In genomic region chr6:5302995-5303622, GRCh38 we compare ENCODE assay signal across 9 cellular contexts. TPM values are rescaled to one million over a fixed set of nuclear protein-coding genes. Genes with fewer than 3 reads are reported as not detected.
DNase-seq lines count a peak whose midpoint lies in the region; ATAC-seq and TF ChIP-seq lines count a peak whose summit lies in the region.
"Had no signal": no experiment of that assay in that cellular context is flagged by ENCODE, and none has a peak within 500 bp of the region (broad histone marks: within the 10 kb centered on the region; RNA-seq: fewer than 3 reads in every experiment).

No MANE protein-coding gene starts in this region.

- peak overlapping the region; percentile 80 for H3K27ac Mint-ChIP-seq in T-helper 2 cell treated with Interferon-gamma antibody and Interleukin-4, amounts not matched to agents 5 μg/mL and 100 μg/mL, for 36 hours
- peak overlapping the region; percentile 68 for H3K27ac Mint-ChIP-seq in stimulated activated naive B cell treated with anti-CD40 and anti-IgM and Interleukin-4, amounts not matched to agents 10 μg/mL and 1 μg/mL and 100 μg/mL, for 72 hours

- no peak overlapping the region for H3K4me3 ChIP-seq in right lobe of liver

- TF ChIP-seq POLR2A in right lobe of liver (IDR thresholded peaks at IDR 0.05): no peak

- in situ Hi-C loops in T47D (cut with HindIII; ENCODE audit: low pct_unique_long_range_greater_than_20kb, low sequenced_read_pairs): no loop called here

- H3K27ac ChIP-seq in right lobe of liver: no peak overlapping the region
- H3K27ac ChIP-seq: neutrophil had no signal

- H3K36me3 Mint-ChIP-seq in T-helper 2 cell treated with Interferon-gamma antibody and Interleukin-4, amounts not matched to agents 5 μg/mL and 100 μg/mL, for 36 hours (ENCODE audit: low read depth): no peaks in the 10 kb centered on the region
- peaks cover 4 to 8% of the 10 kb centered on the region in 2 donors for H3K36me3 Mint-ChIP-seq in stimulated activated naive B cell treated with anti-CD40 and anti-IgM and Interleukin-4, amounts not matched to agents 10 μg/mL and 1 μg/mL and 100 μg/mL, for 72 hours

- WGBS in right lobe of liver (ENCODE audit: insufficient coverage, low coverage, low lambda C conversion rate, missing lambda C conversion rate): 34% methylated on average over 6 of the region's 10 CpGs

- peaks cover 37% of the 10 kb centered on the region for H3K4me1 Mint-ChIP-seq in T-helper 2 cell treated with Interferon-gamma antibody and Interleukin-4, amounts not matched to agents 5 μg/mL and 100 μg/mL, for 36 hours (ENCODE audit: low read depth)
- H3K4me1 Mint-ChIP-seq in stimulated activated naive B cell treated with anti-CD40 and anti-IgM and Interleukin-4, amounts not matched to agents 10 μg/mL and 1 μg/mL and 100 μg/mL, for 72 hours: peaks cover 33 to 37% of the 10 kb centered on the region in 2 donors

- intact Hi-C loops in right lobe of liver (cut with DNase I): loop anchor here (10.0 kb wide), 1 partner anchor 158 kb away; no protein-coding TSS in a partner anchor

- no peaks in the 10 kb centered on the region for H3K27me3 Mint-ChIP-seq in T-helper 2 cell treated with Interferon-gamma antibody and Interleukin-4, amounts not matched to agents 5 μg/mL and 100 μg/mL, for 36 hours (ENCODE audit: low read depth)
- H3K27me3 Mint-ChIP-seq in stimulated activated naive B cell treated with anti-CD40 and anti-IgM and Interleukin-4, amounts not matched to agents 10 μg/mL and 1 μg/mL and 100 μg/mL, for 72 hours: no peaks in the 10 kb centered on the region

- H3K4me3 Mint-ChIP-seq in T-helper 2 cell treated with Interferon-gamma antibody and Interleukin-4, amounts not matched to agents 5 μg/mL and 100 μg/mL, for 36 hours: peak overlapping the region; percentile 61
- H3K4me3 Mint-ChIP-seq in stimulated activated naive B cell treated with anti-CD40 and anti-IgM and Interleukin-4, amounts not matched to agents 10 μg/mL and 1 μg/mL and 100 μg/mL, for 72 hours: peak overlapping the region; percentile 62 to 71

- ATAC-seq in GM19397 (IDR thresholded peaks at IDR 0.05; ENCODE audit: unreplicated experiment): peak; percentile 58
- ATAC-seq in HG03460 (IDR thresholded peaks at IDR 0.05; ENCODE audit: unreplicated experiment): peak; percentile 73
- peak; percentile 99 for ATAC-seq in right lobe of liver
- ATAC-seq in stimulated activated naive B cell treated with anti-CD40 and anti-IgM and Interleukin-4, amounts not matched to agents 10 μg/mL and 1 μg/mL and 100 μg/mL, for 72 hours (replicated peaks): peak; percentile 65 to 68

- H3K4me1 ChIP-seq in right lobe of liver: peaks cover 0 to 14% (median 0%) of the 10 kb centered on the region in 4 donors

- H3K9me3 ChIP-seq in right lobe of liver: no peaks in the 10 kb centered on the region
- H3K9me3 ChIP-seq: neutrophil had no signal

- no peaks in the 10 kb centered on the region for H3K27me3 ChIP-seq in right lobe of liver
- H3K27me3 ChIP-seq: neutrophil had no signal

- DNase-seq in COR-L47 (lab: John Stamatoyannopoulos, UW) (peak; percentile 43), T47D (ENCODE audit: low read depth in 1 of 2, low spot score in 1 of 2) (peak; percentile 58 to 85), right lobe of liver (peak; percentile 65 to 80 (median 78)), anterior cingulate cortex (lab: John Stamatoyannopoulos, UW) (no peak)
- peak; percentile 31 for DNase-seq in T-helper 2 cell treated with Interferon-gamma antibody and Interleukin-4, amounts not matched to agents 5 μg/mL and 100 μg/mL, for 36 hours (ENCODE audit: low spot score)
- peak; percentile 34 for DNase-seq in stimulated activated naive B cell treated with anti-CD40 and anti-IgM and Interleukin-4, amounts not matched to agents 10 μg/mL and 1 μg/mL and 100 μg/mL, for 72 hours

- no peaks in the 10 kb centered on the region for H3K9me3 Mint-ChIP-seq in T-helper 2 cell treated with Interferon-gamma antibody and Interleukin-4, amounts not matched to agents 5 μg/mL and 100 μg/mL, for 36 hours
- no peaks in the 10 kb centered on the region for H3K9me3 Mint-ChIP-seq in stimulated activated naive B cell treated with anti-CD40 and anti-IgM and Interleukin-4, amounts not matched to agents 10 μg/mL and 1 μg/mL and 100 μg/mL, for 72 hours

- TF ChIP-seq CTCF in right lobe of liver (IDR thresholded peaks at IDR 0.05): peak; percentile 61 to 79 (median 74)

- no peaks in the 10 kb centered on the region for H3K36me3 ChIP-seq in right lobe of liver
- H3K36me3 ChIP-seq: neutrophil had no signal

RNA-seq across cellular contexts. Expression of gene FARS2, which starts 41.8 kb away (rescaled TPM):
- 10 to 100 TPM in 5 of 6 experiments, 1 to 10 TPM in 1; 7.2 to 12.9 (median 11.7) TPM for total RNA-seq in right lobe of liver

RNA-seq across cellular contexts. Expression of gene LYRM4, which starts 42.4 kb away (rescaled TPM):
- total RNA-seq in right lobe of liver: 10 to 100 TPM in 2 of 6 experiments, 1 to 10 TPM in 4; 5.7 to 11.5 (median 8.5) TPM

Comparison
In these comparisons a context has a peak if more than half of its experiments do, and no peak if none do; other contexts are left out.
1. DNase-seq: peak in COR-L47 (single experiment), T-helper 2 cell treated with Interferon-gamma antibody and Interleukin-4, amounts not matched to agents 5 μg/mL and 100 μg/mL, for 36 hours (single experiment), T47D (2 of 2), right lobe of liver (3 of 3) and stimulated activated naive B cell treated with anti-CD40 and anti-IgM and Interleukin-4, amounts not matched to agents 10 μg/mL and 1 μg/mL and 100 μg/mL, for 72 hours (single experiment); none in anterior cingulate cortex (0 of 58).
2. Peak in every context shown above with its lines, with median percentiles within 50 percentile points of each other: ATAC-seq.